In the genomic region with DNA sequence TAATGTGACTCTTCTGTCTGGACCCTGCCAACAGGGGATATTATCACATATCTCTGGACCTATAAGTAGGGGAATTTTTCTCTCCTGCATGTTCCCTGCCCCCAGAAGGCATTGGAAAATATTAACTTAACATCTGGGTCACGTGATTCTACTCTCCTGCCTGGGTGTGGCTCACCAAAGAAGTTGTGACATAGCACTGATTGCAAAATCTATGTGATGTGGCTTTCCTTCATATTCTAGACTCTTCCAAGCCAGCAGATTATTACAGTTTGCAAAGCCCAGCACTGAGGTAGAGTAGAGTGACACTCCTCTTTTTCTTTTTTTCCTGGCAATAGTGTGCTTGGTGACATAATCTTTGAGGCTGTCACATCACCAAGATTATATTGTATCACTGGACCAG, we compare ENCODE assay signal across 13 cellular contexts. TPM values are rescaled to one million over a fixed set of nuclear protein-coding genes. Genes with fewer than 3 reads are reported as not detected.
"Had no signal": no experiment of that assay in that cellular context is flagged by ENCODE, and none has a peak within 500 bp of the region (broad histone marks: within the 10 kb centered on the region; RNA-seq: fewer than 3 reads in every experiment).

No MANE protein-coding gene starts in this region.

RNA-seq across cellular contexts. Expression of gene BPY2B, which starts 3.4 kb away (rescaled TPM):
- total RNA-seq: stomach, subcutaneous adipose tissue, temporal lobe, thoracic aorta, thyroid gland, tibial nerve, transverse colon, upper lobe of left lung, upper lobe of right lung, ureter, urinary bladder, uterus, vagina had no signal
